1 cellular context compared by ENCODE assay signal in the genomic region with DNA sequence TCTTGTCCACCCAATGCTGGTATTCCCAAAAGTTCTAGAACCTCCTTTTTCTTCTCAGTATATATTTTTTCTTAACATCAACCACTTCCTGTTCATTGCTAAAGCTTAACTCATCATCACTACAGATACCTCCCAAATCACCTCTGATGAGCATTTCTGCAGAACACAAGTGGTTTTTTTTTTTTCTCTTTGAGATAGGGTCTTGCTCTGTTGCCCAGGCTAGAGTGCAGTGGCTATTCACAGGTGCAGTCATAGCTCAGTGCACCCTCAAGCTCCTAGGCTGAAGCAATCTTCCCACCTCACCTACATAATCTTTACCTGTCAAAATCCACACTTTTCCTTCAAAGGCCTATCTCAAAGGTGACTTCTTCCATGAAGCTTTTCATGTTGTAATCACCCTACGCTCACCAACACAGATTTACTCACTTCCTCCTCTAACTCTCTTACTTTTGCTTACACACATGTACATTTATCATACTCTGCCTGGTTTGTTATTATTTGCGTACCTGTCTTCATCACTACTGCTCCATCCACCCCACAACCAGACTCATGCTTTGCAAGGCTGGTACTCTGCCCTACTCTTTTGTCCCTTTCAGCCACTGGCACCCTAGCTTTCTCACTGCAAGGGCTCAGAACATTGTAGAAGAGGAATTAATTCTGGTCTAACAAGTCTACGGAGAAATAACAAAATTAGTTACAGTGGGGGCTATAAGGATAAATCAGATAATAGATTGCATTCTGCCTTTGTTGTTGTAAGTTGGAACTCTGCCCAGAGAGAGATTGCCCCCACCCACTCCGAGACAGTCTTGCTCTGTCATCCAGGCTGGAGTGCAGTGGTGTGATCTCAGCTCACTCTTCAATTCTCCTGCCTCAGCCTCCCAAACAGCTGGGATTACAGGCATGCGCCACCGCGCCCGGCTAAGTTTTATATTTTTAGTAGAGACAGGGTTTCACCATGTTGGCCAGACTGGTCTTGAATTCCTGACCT.
TF ChIP-seq lines count a peak whose summit lies in the region.

No MANE protein-coding gene starts in this region.

TF ChIP-seq in GM12878, 131 proteins besides CTCF, POLR2A, EP300 and RAD21:
- TF ChIP-seq NR2C2 (IDR thresholded peaks at IDR 0.05; ENCODE audit: borderline replicate concordance, control insufficient read depth, insufficient read length, low read depth) (no peak), BRCA1 (IDR thresholded peaks at IDR 0.05; ENCODE audit: low read depth, low read length) (no peak), DPF2 (IDR thresholded peaks at IDR 0.05) (no peak), USF2 (IDR thresholded peaks at IDR 0.05; ENCODE audit: borderline replicate concordance, low read depth, low read length) (no peak), SP1 (IDR thresholded peaks at IDR 0.05; ENCODE audit: low read depth, low read length) (no peak), CREB1 (IDR thresholded peaks at IDR 0.05; ENCODE audit: low read depth) (no peak), TCF3 (IDR thresholded peaks at IDR 0.05; ENCODE audit: borderline replicate concordance, insufficient read depth, low read depth, low read length) (no peak), ZNF217 (IDR thresholded peaks at IDR 0.05) (no peak), HDGF (IDR thresholded peaks at IDR 0.05) (no peak), ETV6 (conservative IDR thresholded peaks at IDR 0.05 in 1 of 2, IDR thresholded peaks at IDR 0.05 in 1 of 2; ENCODE audit: borderline replicate concordance in 1 of 2, low read depth in 1 of 2) (no peak), ATF3 (IDR thresholded peaks at IDR 0.05; ENCODE audit: borderline replicate concordance, extremely low read depth, low read depth, low read length) (no peak)
